ENCODE assay signal across 1 cellular context in the genomic region with DNA sequence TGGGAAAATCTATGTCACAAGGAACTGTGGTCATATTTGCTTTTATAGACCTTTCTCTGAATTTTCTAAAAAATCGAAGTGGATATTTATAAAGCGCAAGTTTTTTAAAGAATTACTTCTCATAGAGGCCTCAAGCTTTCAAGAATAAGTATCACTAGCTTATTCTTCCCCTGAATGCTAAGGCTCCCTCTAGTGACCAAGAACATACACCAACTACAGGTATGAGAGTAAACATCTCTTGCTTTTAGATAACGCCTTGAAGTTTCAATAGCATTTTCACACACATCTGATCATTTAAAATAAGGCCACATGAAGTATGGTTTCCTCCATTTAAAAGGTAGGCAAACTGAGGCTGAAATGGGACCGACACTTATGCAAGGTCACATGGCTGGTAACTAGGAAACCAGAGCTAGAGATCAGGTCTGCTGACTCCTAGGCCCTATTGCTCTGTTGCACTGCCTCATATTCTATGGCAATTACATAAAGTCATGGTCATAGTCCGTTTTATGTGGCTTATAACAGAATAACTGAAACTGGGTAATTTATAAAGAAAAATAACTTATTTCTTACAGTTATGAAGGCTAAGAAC.
TF ChIP-seq lines count a peak whose summit lies in the region.

No MANE protein-coding gene starts in this region.

TF ChIP-seq in GM23338, 12 proteins besides CTCF, POLR2A, EP300 and RAD21 (continued from another document):
- TF ChIP-seq, protein P1, sequence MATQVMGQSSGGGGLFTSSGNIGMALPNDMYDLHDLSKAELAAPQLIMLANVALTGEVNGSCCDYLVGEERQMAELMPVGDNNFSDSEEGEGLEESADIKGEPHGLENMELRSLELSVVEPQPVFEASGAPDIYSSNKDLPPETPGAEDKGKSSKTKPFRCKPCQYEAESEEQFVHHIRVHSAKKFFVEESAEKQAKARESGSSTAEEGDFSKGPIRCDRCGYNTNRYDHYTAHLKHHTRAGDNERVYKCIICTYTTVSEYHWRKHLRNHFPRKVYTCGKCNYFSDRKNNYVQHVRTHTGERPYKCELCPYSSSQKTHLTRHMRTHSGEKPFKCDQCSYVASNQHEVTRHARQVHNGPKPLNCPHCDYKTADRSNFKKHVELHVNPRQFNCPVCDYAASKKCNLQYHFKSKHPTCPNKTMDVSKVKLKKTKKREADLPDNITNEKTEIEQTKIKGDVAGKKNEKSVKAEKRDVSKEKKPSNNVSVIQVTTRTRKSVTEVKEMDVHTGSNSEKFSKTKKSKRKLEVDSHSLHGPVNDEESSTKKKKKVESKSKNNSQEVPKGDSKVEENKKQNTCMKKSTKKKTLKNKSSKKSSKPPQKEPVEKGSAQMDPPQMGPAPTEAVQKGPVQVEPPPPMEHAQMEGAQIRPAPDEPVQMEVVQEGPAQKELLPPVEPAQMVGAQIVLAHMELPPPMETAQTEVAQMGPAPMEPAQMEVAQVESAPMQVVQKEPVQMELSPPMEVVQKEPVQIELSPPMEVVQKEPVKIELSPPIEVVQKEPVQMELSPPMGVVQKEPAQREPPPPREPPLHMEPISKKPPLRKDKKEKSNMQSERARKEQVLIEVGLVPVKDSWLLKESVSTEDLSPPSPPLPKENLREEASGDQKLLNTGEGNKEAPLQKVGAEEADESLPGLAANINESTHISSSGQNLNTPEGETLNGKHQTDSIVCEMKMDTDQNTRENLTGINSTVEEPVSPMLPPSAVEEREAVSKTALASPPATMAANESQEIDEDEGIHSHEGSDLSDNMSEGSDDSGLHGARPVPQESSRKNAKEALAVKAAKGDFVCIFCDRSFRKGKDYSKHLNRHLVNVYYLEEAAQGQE (IDR thresholded peaks at IDR 0.05; ENCODE audit: unreplicated experiment): no peak
- no peak for TF ChIP-seq EZH2 (IDR thresholded peaks at IDR 0.05; ENCODE audit: low read depth, unreplicated experiment)
- no peak for TF ChIP-seq ZNF114 (CRISPR knock-in tag; IDR thresholded peaks at IDR 0.05)
- TF ChIP-seq NANOG (IDR thresholded peaks at IDR 0.05; ENCODE audit: borderline replicate concordance): no peak
- TF ChIP-seq STAT1 (IDR thresholded peaks at IDR 0.05; ENCODE audit: unreplicated experiment): no peak
- TF ChIP-seq, protein P2, sequence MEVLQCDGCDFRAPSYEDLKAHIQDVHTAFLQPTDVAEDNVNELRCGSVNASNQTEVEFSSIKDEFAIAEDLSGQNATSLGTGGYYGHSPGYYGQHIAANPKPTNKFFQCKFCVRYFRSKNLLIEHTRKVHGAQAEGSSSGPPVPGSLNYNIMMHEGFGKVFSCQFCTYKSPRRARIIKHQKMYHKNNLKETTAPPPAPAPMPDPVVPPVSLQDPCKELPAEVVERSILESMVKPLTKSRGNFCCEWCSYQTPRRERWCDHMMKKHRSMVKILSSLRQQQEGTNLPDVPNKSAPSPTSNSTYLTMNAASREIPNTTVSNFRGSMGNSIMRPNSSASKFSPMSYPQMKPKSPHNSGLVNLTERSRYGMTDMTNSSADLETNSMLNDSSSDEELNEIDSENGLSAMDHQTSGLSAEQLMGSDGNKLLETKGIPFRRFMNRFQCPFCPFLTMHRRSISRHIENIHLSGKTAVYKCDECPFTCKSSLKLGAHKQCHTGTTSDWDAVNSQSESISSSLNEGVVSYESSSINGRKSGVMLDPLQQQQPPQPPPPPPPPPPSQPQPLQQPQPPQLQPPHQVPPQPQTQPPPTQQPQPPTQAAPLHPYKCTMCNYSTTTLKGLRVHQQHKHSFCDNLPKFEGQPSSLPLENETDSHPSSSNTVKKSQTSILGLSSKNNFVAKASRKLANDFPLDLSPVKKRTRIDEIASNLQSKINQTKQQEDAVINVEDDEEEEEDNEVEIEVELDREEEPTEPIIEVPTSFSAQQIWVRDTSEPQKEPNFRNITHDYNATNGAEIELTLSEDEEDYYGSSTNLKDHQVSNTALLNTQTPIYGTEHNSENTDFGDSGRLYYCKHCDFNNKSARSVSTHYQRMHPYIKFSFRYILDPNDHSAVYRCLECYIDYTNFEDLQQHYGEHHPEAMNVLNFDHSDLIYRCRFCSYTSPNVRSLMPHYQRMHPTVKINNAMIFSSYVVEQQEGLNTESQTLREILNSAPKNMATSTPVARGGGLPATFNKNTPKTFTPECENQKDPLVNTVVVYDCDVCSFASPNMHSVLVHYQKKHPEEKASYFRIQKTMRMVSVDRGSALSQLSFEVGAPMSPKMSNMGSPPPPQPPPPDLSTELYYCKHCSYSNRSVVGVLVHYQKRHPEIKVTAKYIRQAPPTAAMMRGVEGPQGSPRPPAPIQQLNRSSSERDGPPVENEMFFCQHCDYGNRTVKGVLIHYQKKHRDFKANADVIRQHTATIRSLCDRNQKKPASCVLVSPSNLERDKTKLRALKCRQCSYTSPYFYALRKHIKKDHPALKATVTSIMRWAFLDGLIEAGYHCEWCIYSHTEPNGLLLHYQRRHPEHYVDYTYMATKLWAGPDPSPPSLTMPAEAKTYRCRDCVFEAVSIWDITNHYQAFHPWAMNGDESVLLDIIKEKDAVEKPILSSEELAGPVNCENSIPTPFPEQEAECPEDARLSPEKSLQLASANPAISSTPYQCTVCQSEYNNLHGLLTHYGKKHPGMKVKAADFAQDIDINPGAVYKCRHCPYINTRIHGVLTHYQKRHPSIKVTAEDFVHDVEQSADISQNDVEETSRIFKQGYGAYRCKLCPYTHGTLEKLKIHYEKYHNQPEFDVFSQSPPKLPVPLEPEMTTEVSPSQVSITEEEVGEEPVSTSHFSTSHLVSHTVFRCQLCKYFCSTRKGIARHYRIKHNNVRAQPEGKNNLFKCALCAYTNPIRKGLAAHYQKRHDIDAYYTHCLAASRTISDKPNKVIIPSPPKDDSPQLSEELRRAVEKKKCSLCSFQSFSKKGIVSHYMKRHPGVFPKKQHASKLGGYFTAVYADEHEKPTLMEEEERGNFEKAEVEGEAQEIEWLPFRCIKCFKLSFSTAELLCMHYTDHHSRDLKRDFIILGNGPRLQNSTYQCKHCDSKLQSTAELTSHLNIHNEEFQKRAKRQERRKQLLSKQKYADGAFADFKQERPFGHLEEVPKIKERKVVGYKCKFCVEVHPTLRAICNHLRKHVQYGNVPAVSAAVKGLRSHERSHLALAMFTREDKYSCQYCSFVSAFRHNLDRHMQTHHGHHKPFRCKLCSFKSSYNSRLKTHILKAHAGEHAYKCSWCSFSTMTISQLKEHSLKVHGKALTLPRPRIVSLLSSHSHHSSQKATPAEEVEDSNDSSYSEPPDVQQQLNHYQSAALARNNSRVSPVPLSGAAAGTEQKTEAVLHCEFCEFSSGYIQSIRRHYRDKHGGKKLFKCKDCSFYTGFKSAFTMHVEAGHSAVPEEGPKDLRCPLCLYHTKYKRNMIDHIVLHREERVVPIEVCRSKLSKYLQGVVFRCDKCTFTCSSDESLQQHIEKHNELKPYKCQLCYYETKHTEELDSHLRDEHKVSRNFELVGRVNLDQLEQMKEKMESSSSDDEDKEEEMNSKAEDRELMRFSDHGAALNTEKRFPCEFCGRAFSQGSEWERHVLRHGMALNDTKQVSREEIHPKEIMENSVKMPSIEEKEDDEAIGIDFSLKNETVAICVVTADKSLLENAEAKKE (CRISPR knock-in tag; IDR thresholded peaks at IDR 0.05): no peak
- TF ChIP-seq POLR2AphosphoS5 (IDR thresholded peaks at IDR 0.05; ENCODE audit: low read depth): no peak
